Comparison of ENCODE assay signal across 1 cellular context in the genomic region with DNA sequence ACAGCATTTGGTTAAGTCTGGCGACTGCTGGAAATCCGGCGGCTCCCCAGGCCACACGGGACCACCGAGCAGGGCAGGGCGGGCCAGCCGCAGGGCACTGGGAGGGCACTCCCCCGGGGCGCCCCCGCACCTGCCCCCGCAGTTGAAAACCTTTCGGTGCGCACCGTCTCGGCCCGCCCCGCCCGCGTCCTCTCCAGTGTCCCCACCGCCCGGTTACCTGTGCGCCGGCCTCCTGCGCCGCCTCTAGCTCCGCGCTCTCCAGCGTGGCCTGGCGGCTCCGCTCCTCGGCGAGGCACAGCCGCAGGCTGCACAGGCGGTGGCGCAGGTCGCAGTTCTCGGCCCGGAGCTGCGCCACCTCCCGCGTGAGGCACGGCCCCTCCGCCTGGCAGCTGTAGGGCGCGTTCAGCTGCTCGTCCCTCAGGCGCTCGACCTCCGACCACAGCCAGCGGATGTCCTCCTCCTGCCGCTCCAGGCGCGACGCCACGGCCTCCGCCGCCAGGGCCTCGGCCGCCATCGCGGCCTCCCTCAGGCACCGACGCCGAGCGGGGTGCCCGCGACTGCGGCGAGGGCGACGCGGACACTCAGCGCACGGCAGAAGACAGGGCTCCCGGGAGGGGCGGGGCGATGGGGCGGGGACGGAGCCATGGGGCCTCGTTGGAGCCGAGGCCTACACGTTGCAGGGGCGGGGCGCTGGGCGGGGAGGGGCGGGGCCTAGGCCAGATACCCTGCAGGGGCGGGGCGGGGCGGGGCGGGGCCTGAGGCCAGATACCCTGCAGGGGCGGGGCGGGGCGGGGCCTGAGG.
TF ChIP-seq lines count a peak whose summit lies in the region.

A gene (minus strand): TSS at position 600 of the 801 bp plus-strand sequence. CDS start 86 bp downstream, at position 514.

TF ChIP-seq in HepG2, 621 proteins besides CTCF, POLR2A, EP300 and RAD21 (continued from another document and continues in another):
- TF ChIP-seq, protein P1, sequence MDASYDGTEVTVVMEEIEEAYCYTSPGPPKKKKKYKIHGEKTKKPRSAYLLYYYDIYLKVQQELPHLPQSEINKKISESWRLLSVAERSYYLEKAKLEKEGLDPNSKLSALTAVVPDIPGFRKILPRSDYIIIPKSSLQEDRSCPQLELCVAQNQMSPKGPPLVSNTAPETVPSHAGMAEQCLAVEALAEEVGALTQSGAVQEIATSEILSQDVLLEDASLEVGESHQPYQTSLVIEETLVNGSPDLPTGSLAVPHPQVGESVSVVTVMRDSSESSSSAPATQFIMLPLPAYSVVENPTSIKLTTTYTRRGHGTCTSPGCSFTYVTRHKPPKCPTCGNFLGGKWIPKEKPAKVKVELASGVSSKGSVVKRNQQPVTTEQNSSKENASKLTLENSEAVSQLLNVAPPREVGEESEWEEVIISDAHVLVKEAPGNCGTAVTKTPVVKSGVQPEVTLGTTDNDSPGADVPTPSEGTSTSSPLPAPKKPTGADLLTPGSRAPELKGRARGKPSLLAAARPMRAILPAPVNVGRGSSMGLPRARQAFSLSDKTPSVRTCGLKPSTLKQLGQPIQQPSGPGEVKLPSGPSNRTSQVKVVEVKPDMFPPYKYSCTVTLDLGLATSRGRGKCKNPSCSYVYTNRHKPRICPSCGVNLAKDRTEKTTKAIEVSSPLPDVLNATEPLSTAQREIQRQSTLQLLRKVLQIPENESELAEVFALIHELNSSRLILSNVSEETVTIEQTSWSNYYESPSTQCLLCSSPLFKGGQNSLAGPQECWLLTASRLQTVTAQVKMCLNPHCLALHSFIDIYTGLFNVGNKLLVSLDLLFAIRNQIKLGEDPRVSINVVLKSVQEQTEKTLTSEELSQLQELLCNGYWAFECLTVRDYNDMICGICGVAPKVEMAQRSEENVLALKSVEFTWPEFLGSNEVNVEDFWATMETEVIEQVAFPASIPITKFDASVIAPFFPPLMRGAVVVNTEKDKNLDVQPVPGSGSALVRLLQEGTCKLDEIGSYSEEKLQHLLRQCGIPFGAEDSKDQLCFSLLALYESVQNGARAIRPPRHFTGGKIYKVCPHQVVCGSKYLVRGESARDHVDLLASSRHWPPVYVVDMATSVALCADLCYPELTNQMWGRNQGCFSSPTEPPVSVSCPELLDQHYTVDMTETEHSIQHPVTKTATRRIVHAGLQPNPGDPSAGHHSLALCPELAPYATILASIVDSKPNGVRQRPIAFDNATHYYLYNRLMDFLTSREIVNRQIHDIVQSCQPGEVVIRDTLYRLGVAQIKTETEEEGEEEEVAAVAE (CRISPR knock-in tag; IDR thresholded peaks at IDR 0.05; ENCODE audit: borderline replicate concordance), result no peak
- peak; percentile 92 for TF ChIP-seq TAF1 (CRISPR knock-in tag; IDR thresholded peaks at IDR 0.05)
- no peak for TF ChIP-seq NFE2L2 (IDR thresholded peaks at IDR 0.05; ENCODE audit: low read length)
- peak; percentile 63; the same call in 1 of the 2 replicates for TF ChIP-seq ZNF552 (CRISPR knock-in tag; IDR thresholded peaks at IDR 0.05; ENCODE audit: borderline replicate concordance)
- no peak for TF ChIP-seq ZNF737 (CRISPR knock-in tag; IDR thresholded peaks at IDR 0.05; ENCODE audit: borderline replicate concordance)
- TF ChIP-seq, protein P2, sequence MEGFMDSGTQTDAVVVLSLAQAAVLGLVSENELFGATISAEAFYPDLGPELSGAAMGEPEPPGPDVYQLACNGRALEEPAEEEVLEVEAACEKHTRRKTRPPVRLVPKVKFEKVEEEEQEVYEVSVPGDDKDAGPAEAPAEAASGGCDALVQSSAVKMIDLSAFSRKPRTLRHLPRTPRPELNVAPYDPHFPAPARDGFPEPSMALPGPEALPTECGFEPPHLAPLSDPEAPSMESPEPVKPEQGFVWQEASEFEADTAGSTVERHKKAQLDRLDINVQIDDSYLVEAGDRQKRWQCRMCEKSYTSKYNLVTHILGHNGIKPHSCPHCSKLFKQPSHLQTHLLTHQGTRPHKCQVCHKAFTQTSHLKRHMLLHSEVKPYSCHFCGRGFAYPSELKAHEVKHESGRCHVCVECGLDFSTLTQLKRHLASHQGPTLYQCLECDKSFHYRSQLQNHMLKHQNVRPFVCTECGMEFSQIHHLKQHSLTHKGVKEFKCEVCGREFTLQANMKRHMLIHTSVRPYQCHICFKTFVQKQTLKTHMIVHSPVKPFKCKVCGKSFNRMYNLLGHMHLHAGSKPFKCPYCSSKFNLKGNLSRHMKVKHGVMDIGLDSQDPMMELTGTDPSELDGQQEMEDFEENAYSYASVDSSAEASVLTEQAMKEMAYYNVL (CRISPR knock-in tag; IDR thresholded peaks at IDR 0.05; ENCODE audit: borderline replicate concordance), result peak; percentile 68; the same call in 1 of the 2 replicates
- TF ChIP-seq FOXM1 (CRISPR knock-in tag; IDR thresholded peaks at IDR 0.05), result no peak
- TF ChIP-seq YEATS4 (CRISPR knock-in tag; IDR thresholded peaks at IDR 0.05; ENCODE audit: borderline replicate concordance), result peak; percentile 81; the same call in 1 of the 2 replicates
- TF ChIP-seq ZFY (CRISPR knock-in tag; IDR thresholded peaks at IDR 0.05), result peak; percentile 98
- TF ChIP-seq HNRNPK (IDR thresholded peaks at IDR 0.05; ENCODE audit: low read depth, low read length, poor library complexity, severe bottlenecking), result peak; percentile 86
- TF ChIP-seq ZFYVE20 (CRISPR knock-in tag; IDR thresholded peaks at IDR 0.05; ENCODE audit: borderline replicate concordance, low read depth), result peak; percentile 96
- TF ChIP-seq, protein P3, sequence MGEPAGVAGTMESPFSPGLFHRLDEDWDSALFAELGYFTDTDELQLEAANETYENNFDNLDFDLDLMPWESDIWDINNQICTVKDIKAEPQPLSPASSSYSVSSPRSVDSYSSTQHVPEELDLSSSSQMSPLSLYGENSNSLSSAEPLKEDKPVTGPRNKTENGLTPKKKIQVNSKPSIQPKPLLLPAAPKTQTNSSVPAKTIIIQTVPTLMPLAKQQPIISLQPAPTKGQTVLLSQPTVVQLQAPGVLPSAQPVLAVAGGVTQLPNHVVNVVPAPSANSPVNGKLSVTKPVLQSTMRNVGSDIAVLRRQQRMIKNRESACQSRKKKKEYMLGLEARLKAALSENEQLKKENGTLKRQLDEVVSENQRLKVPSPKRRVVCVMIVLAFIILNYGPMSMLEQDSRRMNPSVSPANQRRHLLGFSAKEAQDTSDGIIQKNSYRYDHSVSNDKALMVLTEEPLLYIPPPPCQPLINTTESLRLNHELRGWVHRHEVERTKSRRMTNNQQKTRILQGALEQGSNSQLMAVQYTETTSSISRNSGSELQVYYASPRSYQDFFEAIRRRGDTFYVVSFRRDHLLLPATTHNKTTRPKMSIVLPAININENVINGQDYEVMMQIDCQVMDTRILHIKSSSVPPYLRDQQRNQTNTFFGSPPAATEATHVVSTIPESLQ (CRISPR knock-in tag; conservative IDR thresholded peaks at IDR 0.05), result no peak
- TF ChIP-seq, protein P4, sequence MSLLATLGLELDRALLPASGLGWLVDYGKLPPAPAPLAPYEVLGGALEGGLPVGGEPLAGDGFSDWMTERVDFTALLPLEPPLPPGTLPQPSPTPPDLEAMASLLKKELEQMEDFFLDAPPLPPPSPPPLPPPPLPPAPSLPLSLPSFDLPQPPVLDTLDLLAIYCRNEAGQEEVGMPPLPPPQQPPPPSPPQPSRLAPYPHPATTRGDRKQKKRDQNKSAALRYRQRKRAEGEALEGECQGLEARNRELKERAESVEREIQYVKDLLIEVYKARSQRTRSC (CRISPR knock-in tag; IDR thresholded peaks at IDR 0.05; ENCODE audit: low read depth), result no peak
- peak; percentile 92 for TF ChIP-seq KLF6 (CRISPR knock-in tag; IDR thresholded peaks at IDR 0.05)
- no peak for TF ChIP-seq RAD51 (IDR thresholded peaks at IDR 0.05; ENCODE audit: borderline replicate concordance)
- TF ChIP-seq XRCC5 (optimal IDR thresholded peaks at IDR 0.05; ENCODE audit: low read length), result peak; percentile 72
- no peak for TF ChIP-seq ZKSCAN8 (CRISPR knock-in tag; IDR thresholded peaks at IDR 0.05; ENCODE audit: borderline replicate concordance)
- no peak for TF ChIP-seq NFIB (CRISPR knock-in tag; IDR thresholded peaks at IDR 0.05; ENCODE audit: borderline replicate concordance)
- TF ChIP-seq ZNF3 (CRISPR knock-in tag; IDR thresholded peaks at IDR 0.05), result no peak
- TF ChIP-seq, protein P5, sequence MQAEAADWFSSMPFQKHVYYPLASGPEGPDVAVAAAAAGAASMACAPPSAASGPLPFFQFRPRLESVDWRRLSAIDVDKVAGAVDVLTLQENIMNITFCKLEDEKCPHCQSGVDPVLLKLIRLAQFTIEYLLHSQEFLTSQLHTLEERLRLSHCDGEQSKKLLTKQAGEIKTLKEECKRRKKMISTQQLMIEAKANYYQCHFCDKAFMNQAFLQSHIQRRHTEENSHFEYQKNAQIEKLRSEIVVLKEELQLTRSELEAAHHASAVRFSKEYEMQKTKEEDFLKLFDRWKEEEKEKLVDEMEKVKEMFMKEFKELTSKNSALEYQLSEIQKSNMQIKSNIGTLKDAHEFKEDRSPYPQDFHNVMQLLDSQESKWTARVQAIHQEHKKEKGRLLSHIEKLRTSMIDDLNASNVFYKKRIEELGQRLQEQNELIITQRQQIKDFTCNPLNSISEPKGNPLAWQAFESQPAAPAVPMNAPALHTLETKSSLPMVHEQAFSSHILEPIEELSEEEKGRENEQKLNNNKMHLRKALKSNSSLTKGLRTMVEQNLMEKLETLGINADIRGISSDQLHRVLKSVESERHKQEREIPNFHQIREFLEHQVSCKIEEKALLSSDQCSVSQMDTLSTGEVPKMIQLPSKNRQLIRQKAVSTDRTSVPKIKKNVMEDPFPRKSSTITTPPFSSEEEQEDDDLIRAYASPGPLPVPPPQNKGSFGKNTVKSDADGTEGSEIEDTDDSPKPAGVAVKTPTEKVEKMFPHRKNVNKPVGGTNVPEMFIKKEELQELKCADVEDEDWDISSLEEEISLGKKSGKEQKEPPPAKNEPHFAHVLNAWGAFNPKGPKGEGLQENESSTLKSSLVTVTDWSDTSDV (CRISPR knock-in tag; IDR thresholded peaks at IDR 0.05), result peak; percentile 97
- no peak; the same call in 1 of the 2 replicates for TF ChIP-seq ZNF878 (CRISPR knock-in tag; IDR thresholded peaks at IDR 0.05)
- peak; percentile 59; the same call in 1 of the 2 replicates for TF ChIP-seq GATA4 (IDR thresholded peaks at IDR 0.05; ENCODE audit: borderline replicate concordance, low read depth)
- no peak for TF ChIP-seq TBP (CRISPR knock-in tag; IDR thresholded peaks at IDR 0.05)
- TF ChIP-seq SIN3B (IDR thresholded peaks at IDR 0.05; ENCODE audit: low read length), result no peak
- 0 out of 2 replicates have a peak, but pooled peaks have one; percentile 75 for TF ChIP-seq KLF12 (CRISPR knock-in tag; IDR thresholded peaks at IDR 0.05; ENCODE audit: borderline replicate concordance)
- peak; percentile 97 for TF ChIP-seq ZNF883 (CRISPR knock-in tag; IDR thresholded peaks at IDR 0.05; ENCODE audit: not compliant biosample characterization)
- peak; percentile 97 for TF ChIP-seq ZNF709 (CRISPR knock-in tag; IDR thresholded peaks at IDR 0.05)
- TF ChIP-seq ZNF430 (CRISPR knock-in tag; IDR thresholded peaks at IDR 0.05), result peak; percentile 93
- peak; percentile 61; the same call in 1 of the 2 replicates for TF ChIP-seq ZNF792 (CRISPR knock-in tag; IDR thresholded peaks at IDR 0.05)
- TF ChIP-seq CENPT (CRISPR knock-in tag; IDR thresholded peaks at IDR 0.05; ENCODE audit: low read depth), result no peak
- no peak; the same call in 1 of the 2 replicates for TF ChIP-seq PAX8 (CRISPR knock-in tag; IDR thresholded peaks at IDR 0.05; ENCODE audit: borderline replicate concordance)
- TF ChIP-seq ZNF143 (CRISPR knock-in tag; IDR thresholded peaks at IDR 0.05), result no peak
- no peak for TF ChIP-seq TCF7 (IDR thresholded peaks at IDR 0.05; ENCODE audit: low read depth)
- no peak; the same call in 1 of the 2 replicates for TF ChIP-seq ZNF816 (CRISPR knock-in tag; IDR thresholded peaks at IDR 0.05; ENCODE audit: borderline replicate concordance)
- TF ChIP-seq, protein P6, sequence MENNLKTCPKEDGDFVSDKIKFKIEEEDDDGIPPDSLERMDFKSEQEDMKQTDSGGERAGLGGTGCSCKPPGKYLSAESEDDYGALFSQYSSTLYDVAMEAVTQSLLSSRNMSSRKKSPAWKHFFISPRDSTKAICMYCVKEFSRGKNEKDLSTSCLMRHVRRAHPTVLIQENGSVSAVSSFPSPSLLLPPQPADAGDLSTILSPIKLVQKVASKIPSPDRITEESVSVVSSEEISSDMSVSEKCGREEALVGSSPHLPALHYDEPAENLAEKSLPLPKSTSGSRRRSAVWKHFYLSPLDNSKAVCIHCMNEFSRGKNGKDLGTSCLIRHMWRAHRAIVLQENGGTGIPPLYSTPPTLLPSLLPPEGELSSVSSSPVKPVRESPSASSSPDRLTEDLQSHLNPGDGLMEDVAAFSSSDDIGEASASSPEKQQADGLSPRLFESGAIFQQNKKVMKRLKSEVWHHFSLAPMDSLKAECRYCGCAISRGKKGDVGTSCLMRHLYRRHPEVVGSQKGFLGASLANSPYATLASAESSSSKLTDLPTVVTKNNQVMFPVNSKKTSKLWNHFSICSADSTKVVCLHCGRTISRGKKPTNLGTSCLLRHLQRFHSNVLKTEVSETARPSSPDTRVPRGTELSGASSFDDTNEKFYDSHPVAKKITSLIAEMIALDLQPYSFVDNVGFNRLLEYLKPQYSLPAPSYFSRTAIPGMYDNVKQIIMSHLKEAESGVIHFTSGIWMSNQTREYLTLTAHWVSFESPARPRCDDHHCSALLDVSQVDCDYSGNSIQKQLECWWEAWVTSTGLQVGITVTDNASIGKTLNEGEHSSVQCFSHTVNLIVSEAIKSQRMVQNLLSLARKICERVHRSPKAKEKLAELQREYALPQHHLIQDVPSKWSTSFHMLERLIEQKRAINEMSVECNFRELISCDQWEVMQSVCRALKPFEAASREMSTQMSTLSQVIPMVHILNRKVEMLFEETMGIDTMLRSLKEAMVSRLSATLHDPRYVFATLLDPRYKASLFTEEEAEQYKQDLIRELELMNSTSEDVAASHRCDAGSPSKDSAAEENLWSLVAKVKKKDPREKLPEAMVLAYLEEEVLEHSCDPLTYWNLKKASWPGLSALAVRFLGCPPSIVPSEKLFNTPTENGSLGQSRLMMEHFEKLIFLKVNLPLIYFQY (CRISPR knock-in tag; IDR thresholded peaks at IDR 0.05; ENCODE audit: borderline replicate concordance), result peak; percentile 19; the same call in 1 of the 2 replicates
- TF ChIP-seq TMF1 (CRISPR knock-in tag; IDR thresholded peaks at IDR 0.05; ENCODE audit: low read depth), result peak; percentile 98
- TF ChIP-seq, protein P7, sequence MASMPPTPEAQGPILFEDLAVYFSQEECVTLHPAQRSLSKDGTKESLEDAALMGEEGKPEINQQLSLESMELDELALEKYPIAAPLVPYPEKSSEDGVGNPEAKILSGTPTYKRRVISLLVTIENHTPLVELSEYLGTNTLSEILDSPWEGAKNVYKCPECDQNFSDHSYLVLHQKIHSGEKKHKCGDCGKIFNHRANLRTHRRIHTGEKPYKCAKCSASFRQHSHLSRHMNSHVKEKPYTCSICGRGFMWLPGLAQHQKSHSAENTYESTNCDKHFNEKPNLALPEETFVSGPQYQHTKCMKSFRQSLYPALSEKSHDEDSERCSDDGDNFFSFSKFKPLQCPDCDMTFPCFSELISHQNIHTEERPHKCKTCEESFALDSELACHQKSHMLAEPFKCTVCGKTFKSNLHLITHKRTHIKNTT (CRISPR knock-in tag; IDR thresholded peaks at IDR 0.05), result no peak
- TF ChIP-seq HNRNPH1 (optimal IDR thresholded peaks at IDR 0.05; ENCODE audit: low read depth, low read length), result no peak
- no peak for TF ChIP-seq ZNF10 (CRISPR knock-in tag; IDR thresholded peaks at IDR 0.05; ENCODE audit: borderline replicate concordance, low read depth)
- peak; percentile 58; the same call in 1 of the 2 replicates for TF ChIP-seq HOXA5 (CRISPR knock-in tag; IDR thresholded peaks at IDR 0.05)
- TF ChIP-seq, protein P8, sequence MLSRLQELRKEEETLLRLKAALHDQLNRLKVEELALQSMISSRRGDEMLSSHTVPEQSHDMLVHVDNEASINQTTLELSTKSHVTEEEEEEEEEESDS (CRISPR knock-in tag; IDR thresholded peaks at IDR 0.05; ENCODE audit: borderline replicate concordance), result peak; percentile 72; the same call in 1 of the 2 replicates
- TF ChIP-seq ZNF383 (CRISPR knock-in tag; IDR thresholded peaks at IDR 0.05; ENCODE audit: borderline replicate concordance), result no peak
- TF ChIP-seq PCBP1 (IDR thresholded peaks at IDR 0.05; ENCODE audit: borderline replicate concordance, low read depth, low read length), result no peak
- TF ChIP-seq ZNF652 (CRISPR knock-in tag; IDR thresholded peaks at IDR 0.05; ENCODE audit: borderline replicate concordance, low read depth), result no peak
